Comparison of ENCODE assay signal across 1 cellular context in genomic region chr20:46118481-46119020, GRCh38.
TF ChIP-seq lines count a peak whose summit lies in the region.

No MANE protein-coding gene starts in this region.

TF ChIP-seq in H1, 55 proteins besides CTCF, POLR2A, EP300 and RAD21 (continued from another document):
- TF ChIP-seq MAX (IDR thresholded peaks at IDR 0.05) (no peak), SAP30 (IDR thresholded peaks at IDR 0.05; ENCODE audit: insufficient read depth, insufficient replicate concordance, low read length) (no peak), NRF1 (IDR thresholded peaks at IDR 0.05; ENCODE audit: low read depth, low read length) (no peak), ATF2 (IDR thresholded peaks at IDR 0.05; ENCODE audit: low read length) (no peak), JUND (IDR thresholded peaks at IDR 0.05; ENCODE audit: low read length) (no peak)
TF ChIP-seq in H1: peak in this region for 0.
